ENCODE assay signal across 8 cellular contexts in the genomic region with DNA sequence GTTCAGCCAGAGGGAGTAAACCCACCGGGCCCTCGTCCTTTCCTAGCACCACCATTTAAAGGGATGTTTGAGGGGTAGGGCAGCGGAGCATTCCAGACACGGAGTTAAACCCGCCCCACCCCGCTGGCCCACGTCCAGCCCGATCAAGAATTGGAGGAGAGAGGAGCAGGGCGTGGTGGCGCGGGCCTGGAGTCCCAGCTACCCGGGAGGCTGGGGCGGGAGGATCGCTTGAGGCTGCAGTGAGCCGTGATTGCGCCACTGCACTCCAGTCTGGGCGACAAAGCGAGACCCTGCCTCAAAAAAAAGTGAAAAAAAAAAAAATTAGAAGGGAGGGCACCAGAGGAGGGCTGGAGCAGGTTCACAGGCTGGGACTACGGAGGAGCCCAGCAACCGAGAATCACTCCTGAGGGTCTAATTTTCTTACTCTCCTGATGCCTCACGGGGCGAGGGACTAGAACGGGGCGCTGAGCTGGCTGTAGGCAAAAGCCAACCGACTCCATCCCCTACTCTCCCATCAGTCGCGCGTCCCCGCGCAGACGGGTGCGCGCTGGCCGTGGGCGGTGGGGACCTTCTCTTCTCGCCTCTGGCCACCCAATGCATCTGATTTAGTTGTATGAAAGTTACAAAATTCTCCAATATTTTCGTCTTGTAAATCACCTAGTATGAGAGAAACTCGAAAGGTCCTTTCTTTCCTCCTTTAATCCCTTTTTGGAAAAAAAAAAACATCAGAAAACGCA.
DNase-seq lines count a peak whose midpoint lies in the region; ATAC-seq and TF ChIP-seq lines count a peak whose summit lies in the region.

No MANE protein-coding gene starts in this region.

- ATAC-seq in GM18520 (IDR thresholded peaks at IDR 0.05; ENCODE audit: unreplicated experiment): peak; percentile 24

- no peaks in the 10 kb centered on the region for H3K36me3 ChIP-seq in KMS-11 (ENCODE audit: insufficient read depth)

- H3K4me2 ChIP-seq in KMS-11: peak overlapping the region; percentile 85

- H3K27ac ChIP-seq in KMS-11: peak overlapping the region; percentile 96
- peak overlapping the region; percentile 99 for H3K27ac ChIP-seq in caudate nucleus (ENCODE audit: low read depth, low read length)
- peak overlapping the region; percentile 100 for H3K27ac ChIP-seq in layer of hippocampus (ENCODE audit: low read depth, low read length)

- TF ChIP-seq CTCF in KMS-11 (conservative IDR thresholded peaks at IDR 0.05; ENCODE audit: low read depth, low read length): no peak

- peaks cover 5% of the 10 kb centered on the region; the same call in 1 of the 2 replicates for H3K79me2 ChIP-seq in KMS-11 (ENCODE audit: insufficient read depth, low read depth)

- H3K4me1 ChIP-seq in KMS-11 (ENCODE audit: low read depth, poor library complexity, severe bottlenecking): peaks cover 49% of the 10 kb centered on the region

- peak overlapping the region; percentile 92; the same call in 1 of the 2 replicates for H3K9ac ChIP-seq in KMS-11

- no peak overlapping the region for H3K4me3 ChIP-seq in KMS-11 (IDR thresholded peaks at IDR 0.05; ENCODE audit: insufficient read depth, low read depth, low read length)

- H2AFZ ChIP-seq in KMS-11 (ENCODE audit: low read depth): peak overlapping the region; percentile 81

- peak; percentile 60 for DNase-seq in 8988T
- DNase-seq in UCSD-AML1 (lab: John Stamatoyannopoulos, UW; ENCODE audit: unreplicated experiment): peak; percentile 76
- DNase-seq in caudate nucleus (lab: John Stamatoyannopoulos, UW): peak in 45 of 61 donors; percentile 21 to 83 (median 56)
- peak; percentile 85 for DNase-seq in stimulated activated CD4-positive, alpha-beta T cell treated with anti-CD3 and anti-CD28 coated beads, Interleukin-15, amount 100 ng/mL, for 24 hours
- DNase-seq in NCI-H2081 treated with DMSO at 0.1 percent for 48 hours (lab: John Stamatoyannopoulos, UW): no peak

- H3K27me3 ChIP-seq in KMS-11 (ENCODE audit: insufficient read depth, low read depth) (no peaks in the 10 kb centered on the region), layer of hippocampus (ENCODE audit: control insufficient read depth, insufficient read depth, low read length) (no peaks in the 10 kb centered on the region)

- H4K20me1 ChIP-seq in KMS-11 (ENCODE audit: insufficient read depth): no peaks in the 10 kb centered on the region
